ENCODE assay signal across 1 cellular context in genomic region chr6:43489277-43490072, GRCh38.
TF ChIP-seq lines count a peak whose summit lies in the region.

No MANE protein-coding gene starts in this region.

TF ChIP-seq in HepG2, 621 proteins besides CTCF, POLR2A, EP300 and RAD21 (continued from another document):
- no peak for TF ChIP-seq ZXDC (CRISPR knock-in tag; IDR thresholded peaks at IDR 0.05)
- no peak for TF ChIP-seq HMG20B (CRISPR knock-in tag; conservative IDR thresholded peaks at IDR 0.05)
- TF ChIP-seq, protein P1, sequence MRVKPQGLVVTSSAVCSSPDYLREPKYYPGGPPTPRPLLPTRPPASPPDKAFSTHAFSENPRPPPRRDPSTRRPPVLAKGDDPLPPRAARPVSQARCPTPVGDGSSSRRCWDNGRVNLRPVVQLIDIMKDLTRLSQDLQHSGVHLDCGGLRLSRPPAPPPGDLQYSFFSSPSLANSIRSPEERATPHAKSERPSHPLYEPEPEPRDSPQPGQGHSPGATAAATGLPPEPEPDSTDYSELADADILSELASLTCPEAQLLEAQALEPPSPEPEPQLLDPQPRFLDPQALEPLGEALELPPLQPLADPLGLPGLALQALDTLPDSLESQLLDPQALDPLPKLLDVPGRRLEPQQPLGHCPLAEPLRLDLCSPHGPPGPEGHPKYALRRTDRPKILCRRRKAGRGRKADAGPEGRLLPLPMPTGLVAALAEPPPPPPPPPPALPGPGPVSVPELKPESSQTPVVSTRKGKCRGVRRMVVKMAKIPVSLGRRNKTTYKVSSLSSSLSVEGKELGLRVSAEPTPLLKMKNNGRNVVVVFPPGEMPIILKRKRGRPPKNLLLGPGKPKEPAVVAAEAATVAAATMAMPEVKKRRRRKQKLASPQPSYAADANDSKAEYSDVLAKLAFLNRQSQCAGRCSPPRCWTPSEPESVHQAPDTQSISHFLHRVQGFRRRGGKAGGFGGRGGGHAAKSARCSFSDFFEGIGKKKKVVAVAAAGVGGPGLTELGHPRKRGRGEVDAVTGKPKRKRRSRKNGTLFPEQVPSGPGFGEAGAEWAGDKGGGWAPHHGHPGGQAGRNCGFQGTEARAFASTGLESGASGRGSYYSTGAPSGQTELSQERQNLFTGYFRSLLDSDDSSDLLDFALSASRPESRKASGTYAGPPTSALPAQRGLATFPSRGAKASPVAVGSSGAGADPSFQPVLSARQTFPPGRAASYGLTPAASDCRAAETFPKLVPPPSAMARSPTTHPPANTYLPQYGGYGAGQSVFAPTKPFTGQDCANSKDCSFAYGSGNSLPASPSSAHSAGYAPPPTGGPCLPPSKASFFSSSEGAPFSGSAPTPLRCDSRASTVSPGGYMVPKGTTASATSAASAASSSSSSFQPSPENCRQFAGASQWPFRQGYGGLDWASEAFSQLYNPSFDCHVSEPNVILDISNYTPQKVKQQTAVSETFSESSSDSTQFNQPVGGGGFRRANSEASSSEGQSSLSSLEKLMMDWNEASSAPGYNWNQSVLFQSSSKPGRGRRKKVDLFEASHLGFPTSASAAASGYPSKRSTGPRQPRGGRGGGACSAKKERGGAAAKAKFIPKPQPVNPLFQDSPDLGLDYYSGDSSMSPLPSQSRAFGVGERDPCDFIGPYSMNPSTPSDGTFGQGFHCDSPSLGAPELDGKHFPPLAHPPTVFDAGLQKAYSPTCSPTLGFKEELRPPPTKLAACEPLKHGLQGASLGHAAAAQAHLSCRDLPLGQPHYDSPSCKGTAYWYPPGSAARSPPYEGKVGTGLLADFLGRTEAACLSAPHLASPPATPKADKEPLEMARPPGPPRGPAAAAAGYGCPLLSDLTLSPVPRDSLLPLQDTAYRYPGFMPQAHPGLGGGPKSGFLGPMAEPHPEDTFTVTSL (CRISPR knock-in tag; IDR thresholded peaks at IDR 0.05; ENCODE audit: borderline replicate concordance), result no peak
- TF ChIP-seq ZNF460 (CRISPR knock-in tag; IDR thresholded peaks at IDR 0.05; ENCODE audit: borderline replicate concordance), result no peak
- TF ChIP-seq REL (CRISPR knock-in tag; conservative IDR thresholded peaks at IDR 0.05), result no peak
- peak; percentile 46; the same call in 1 of the 2 replicates for TF ChIP-seq POLR2G (IDR thresholded peaks at IDR 0.05; ENCODE audit: low read depth, low read length)
- TF ChIP-seq BATF2 (CRISPR knock-in tag; IDR thresholded peaks at IDR 0.05), result no peak
- TF ChIP-seq JUN (CRISPR knock-in tag; IDR thresholded peaks at IDR 0.05), result no peak
- TF ChIP-seq PAX8 (CRISPR knock-in tag; IDR thresholded peaks at IDR 0.05; ENCODE audit: borderline replicate concordance), result no peak
- TF ChIP-seq ATRX (CRISPR knock-in tag; IDR thresholded peaks at IDR 0.05; ENCODE audit: borderline replicate concordance), result no peak
- 0 out of 2 replicates have a peak, but pooled peaks have one; percentile 66 for TF ChIP-seq RELA (CRISPR knock-in tag; IDR thresholded peaks at IDR 0.05)
- TF ChIP-seq, protein P2, sequence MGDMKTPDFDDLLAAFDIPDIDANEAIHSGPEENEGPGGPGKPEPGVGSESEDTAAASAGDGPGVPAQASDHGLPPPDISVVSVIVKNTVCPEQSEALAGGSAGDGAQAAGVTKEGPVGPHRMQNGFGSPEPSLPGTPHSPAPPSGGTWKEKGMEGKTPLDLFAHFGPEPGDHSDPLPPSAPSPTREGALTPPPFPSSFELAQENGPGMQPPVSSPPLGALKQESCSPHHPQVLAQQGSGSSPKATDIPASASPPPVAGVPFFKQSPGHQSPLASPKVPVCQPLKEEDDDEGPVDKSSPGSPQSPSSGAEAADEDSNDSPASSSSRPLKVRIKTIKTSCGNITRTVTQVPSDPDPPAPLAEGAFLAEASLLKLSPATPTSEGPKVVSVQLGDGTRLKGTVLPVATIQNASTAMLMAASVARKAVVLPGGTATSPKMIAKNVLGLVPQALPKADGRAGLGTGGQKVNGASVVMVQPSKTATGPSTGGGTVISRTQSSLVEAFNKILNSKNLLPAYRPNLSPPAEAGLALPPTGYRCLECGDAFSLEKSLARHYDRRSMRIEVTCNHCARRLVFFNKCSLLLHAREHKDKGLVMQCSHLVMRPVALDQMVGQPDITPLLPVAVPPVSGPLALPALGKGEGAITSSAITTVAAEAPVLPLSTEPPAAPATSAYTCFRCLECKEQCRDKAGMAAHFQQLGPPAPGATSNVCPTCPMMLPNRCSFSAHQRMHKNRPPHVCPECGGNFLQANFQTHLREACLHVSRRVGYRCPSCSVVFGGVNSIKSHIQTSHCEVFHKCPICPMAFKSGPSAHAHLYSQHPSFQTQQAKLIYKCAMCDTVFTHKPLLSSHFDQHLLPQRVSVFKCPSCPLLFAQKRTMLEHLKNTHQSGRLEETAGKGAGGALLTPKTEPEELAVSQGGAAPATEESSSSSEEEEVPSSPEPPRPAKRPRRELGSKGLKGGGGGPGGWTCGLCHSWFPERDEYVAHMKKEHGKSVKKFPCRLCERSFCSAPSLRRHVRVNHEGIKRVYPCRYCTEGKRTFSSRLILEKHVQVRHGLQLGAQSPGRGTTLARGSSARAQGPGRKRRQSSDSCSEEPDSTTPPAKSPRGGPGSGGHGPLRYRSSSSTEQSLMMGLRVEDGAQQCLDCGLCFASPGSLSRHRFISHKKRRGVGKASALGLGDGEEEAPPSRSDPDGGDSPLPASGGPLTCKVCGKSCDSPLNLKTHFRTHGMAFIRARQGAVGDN (CRISPR knock-in tag; IDR thresholded peaks at IDR 0.05), result peak; percentile 79; the same call in 1 of the 2 replicates
- no peak for TF ChIP-seq CBX2 (IDR thresholded peaks at IDR 0.05; ENCODE audit: low read depth, low read length)
- no peak for TF ChIP-seq CBX2 (CRISPR knock-in tag; IDR thresholded peaks at IDR 0.05; ENCODE audit: low read depth)
